33 cellular contexts compared by ENCODE assay signal in the genomic region with DNA sequence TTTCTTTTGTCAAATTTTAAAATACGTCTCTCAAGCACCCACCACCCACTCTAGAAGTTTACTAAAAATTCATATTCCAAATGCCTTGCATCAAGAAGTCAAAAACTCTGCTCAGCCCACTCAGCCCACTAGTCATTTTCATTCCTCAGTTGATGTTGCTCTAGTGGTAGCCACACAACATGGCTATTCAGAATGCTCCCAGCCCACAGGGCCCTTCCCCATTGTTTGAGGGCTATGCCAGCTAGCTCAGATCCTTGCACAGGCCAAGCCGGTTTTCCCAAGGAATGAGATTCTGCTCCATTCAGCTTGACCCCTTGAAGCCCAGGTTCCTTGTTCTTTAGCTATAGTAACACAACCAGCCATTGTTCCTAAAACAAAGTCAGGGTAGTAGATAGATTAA.
"Had no signal": no experiment of that assay in that cellular context is flagged by ENCODE, and none has a peak within 500 bp of the region (broad histone marks: within the 10 kb centered on the region; RNA-seq: fewer than 3 reads in every experiment).

No MANE protein-coding gene starts in this region.

- H3K36me3 ChIP-seq: adrenal gland, brain microvascular endothelial cell, breast epithelium had no signal

- DNase-seq: activated B cell treated with CpG ODN at 0.5 μM for 24 hours; activated CD4-positive, alpha-beta memory T cell treated with anti-CD3 and anti-CD28 coated beads, Interleukin-2, amount 10 ng/mL, durations not matched to agents 7 days and 5 days; activated CD4-positive, alpha-beta T cell treated with anti-CD3 and anti-CD28 coated beads for 1 hour; activated CD4-positive, alpha-beta T cell treated with anti-CD3 and anti-CD28 coated beads for 36 hours; activated CD4-positive, alpha-beta T cell treated with anti-CD3 and anti-CD28 coated beads for 48 hours; activated CD4-positive, alpha-beta T cell treated with anti-CD3 and anti-CD28 coated beads, Interleukin-2, amount 10 ng/mL, durations not matched to agents 7 days and 5 days; activated CD4-positive, alpha-beta T cell treated with anti-CD3 and anti-CD28 coated beads, Interleukin-2, amount 50 U/mL, for 48 hours; activated CD8-positive, alpha-beta memory T cell treated with anti-CD3 and anti-CD28 coated beads for 24 hours; activated CD8-positive, alpha-beta memory T cell treated with anti-CD3 and anti-CD28 coated beads, Interleukin-2, amount 10 ng/mL, durations not matched to agents 7 days and 5 days; activated CD8-positive, alpha-beta memory T cell treated with anti-CD3 and anti-CD28 coated beads, Interleukin-2, amount 50 U/mL, for 48 hours; activated CD8-positive, alpha-beta T cell treated with anti-CD3 and anti-CD28 coated beads, Interleukin-2, amount 10 ng/mL, durations not matched to agents 7 days and 5 days; activated effector memory CD4-positive, alpha-beta T cell treated with Interleukin-2 at 50 U/mL for 16 hours; activated gamma-delta T cell treated with Interleukin-2 at 50 U/mL for 16 hours; activated naive CD4-positive, alpha-beta T cell; activated naive CD4-positive, alpha-beta T cell treated with anti-CD3 and anti-CD28 coated beads for 36 hours; activated naive CD4-positive, alpha-beta T cell treated with anti-CD3 and anti-CD28 coated beads, Interleukin-2, amount 50 U/mL, for 16 hours; activated naive CD8-positive, alpha-beta T cell treated with anti-CD3 and anti-CD28 coated beads for 36 hours; activated T-cell treated with anti-CD3 and anti-CD28 coated beads, Interleukin-2, amount 50 U/mL, for 24 hours; activated T-cell treated with anti-CD3 and anti-CD28 coated beads, Interleukin-2, amount 50 U/mL, for 48 hours; adrenal gland; amniotic stem cell; aorta; body of pancreas; brain microvascular endothelial cell; central memory CD4-positive, alpha-beta T cell; T-helper 1 cell; T-helper 2 cell; T-helper 9 cell had no signal

- FAIRE-seq: astrocyte, TTC549 had no signal

- H3K9me3 ChIP-seq: adrenal gland, body of pancreas, breast epithelium had no signal

- H3K4me3 ChIP-seq: adrenal gland, body of pancreas, breast epithelium had no signal

- H3K4me1 ChIP-seq: adrenal gland, body of pancreas, breast epithelium had no signal

- H3K27ac ChIP-seq: adrenal gland, body of pancreas, brain microvascular endothelial cell, breast epithelium, VCaP had no signal

- ATAC-seq: activated CD4-positive, alpha-beta T cell treated with anti-CD3 and anti-CD28 coated beads for 36 hours; activated CD8-positive, alpha-beta memory T cell treated with anti-CD3 and anti-CD28 coated beads, Interleukin-2, amount 10 ng/mL, durations not matched to agents 7 days and 5 days; activated CD8-positive, alpha-beta T cell treated with anti-CD3 and anti-CD28 coated beads, Interleukin-2, amount 10 ng/mL, durations not matched to agents 7 days and 5 days; activated naive CD4-positive, alpha-beta T cell treated with anti-CD3 and anti-CD28 coated beads, Interleukin-2, amount 50 U/mL, for 72 hours; body of pancreas had no signal

- H3K27me3 ChIP-seq: adrenal gland, body of pancreas, brain microvascular endothelial cell, breast epithelium had no signal
